Comparison of ENCODE assay signal across 9 cellular contexts in genomic region chr3:57758686-57759085, GRCh38. TPM values are rescaled to one million over a fixed set of nuclear protein-coding genes. Genes with fewer than 3 reads are reported as not detected.
DNase-seq lines count a peak whose midpoint lies in the region; ATAC-seq and TF ChIP-seq lines count a peak whose summit lies in the region.
"Had no signal": no experiment of that assay in that cellular context is flagged by ENCODE, and none has a peak within 500 bp of the region (broad histone marks: within the 10 kb centered on the region; RNA-seq: fewer than 3 reads in every experiment).

No MANE protein-coding gene starts in this region.

- H3K4me1 Mint-ChIP-seq in type B pancreatic cell (ENCODE audit: unreplicated experiment) = peaks cover 21% of the 10 kb centered on the region

- H3K4me3 Mint-ChIP-seq in type B pancreatic cell = peak overlapping the region; percentile 98

- no peak overlapping the region for H3K27ac Mint-ChIP-seq in type B pancreatic cell

- H3K9me3 Mint-ChIP-seq in type B pancreatic cell = no peaks in the 10 kb centered on the region

- TF ChIP-seq POLR2A in heart left ventricle (IDR thresholded peaks at IDR 0.05) = no peak

- ATAC-seq in heart left ventricle (no peak), GM19397 (IDR thresholded peaks at IDR 0.05; ENCODE audit: unreplicated experiment) (no peak)

- H3K9me3 ChIP-seq in heart left ventricle = no peaks in the 10 kb centered on the region
- H3K9me3 ChIP-seq in right atrium auricular region = no peaks in the 10 kb centered on the region
- H3K9me3 ChIP-seq in ascending aorta = no peaks in the 10 kb centered on the region

- H3K36me3 Mint-ChIP-seq in type B pancreatic cell = peaks cover 18% of the 10 kb centered on the region

- WGBS in heart left ventricle, 4 donors = 64 to 76% (median 71%) methylated on average over 2 of the region's 2 CpGs

- TF ChIP-seq CTCF in heart left ventricle (IDR thresholded peaks at IDR 0.05) (no peak), right atrium auricular region (IDR thresholded peaks at IDR 0.05) (no peak), ascending aorta (IDR thresholded peaks at IDR 0.05) (no peak), kidney epithelial cell (IDR thresholded peaks at IDR 0.05; ENCODE audit: insufficient read depth, low read length, poor library complexity, severe bottlenecking) (no peak), type B pancreatic cell (conservative IDR thresholded peaks at IDR 0.05) (no peak)

- H3K27ac ChIP-seq in heart left ventricle = no peak overlapping the region
- no peak overlapping the region for H3K27ac ChIP-seq in right atrium auricular region
- no peak overlapping the region for H3K27ac ChIP-seq in ascending aorta

- H3K36me3 ChIP-seq in heart left ventricle (peaks cover 0 to 37% (median 8%) of the 10 kb centered on the region in 9 donors), right atrium auricular region (no peaks in the 10 kb centered on the region), ascending aorta (peaks cover 0 to 12% of the 10 kb centered on the region in 2 donors), kidney epithelial cell (ENCODE audit: control insufficient read depth, insufficient read depth, low read length) (no peaks in the 10 kb centered on the region)

- H3K27me3 ChIP-seq in heart left ventricle = no peaks in the 10 kb centered on the region
- H3K27me3 ChIP-seq in right atrium auricular region = no peaks in the 10 kb centered on the region
- H3K27me3 ChIP-seq in ascending aorta = no peaks in the 10 kb centered on the region
- no peaks in the 10 kb centered on the region for H3K27me3 ChIP-seq in kidney epithelial cell (ENCODE audit: control insufficient read depth, insufficient read depth, low read length)

- no peaks in the 10 kb centered on the region for H3K27me3 Mint-ChIP-seq in type B pancreatic cell

- DNase-seq in heart left ventricle (no peak), right atrium auricular region (ENCODE audit: low spot score) (no peak), ascending aorta (ENCODE audit: low spot score in 2 of 2) (no peak), kidney epithelial cell (ENCODE audit: low read depth) (no peak), type B pancreatic cell (ENCODE audit: extremely low spot score, unreplicated experiment) (no peak), A172 (ENCODE audit: low spot score) (no peak), AG20443 (ENCODE audit: low spot score) (no peak)
- DNase-seq: COR-L47 had no signal

- H3K4me1 ChIP-seq in heart left ventricle (peaks cover 0 to 69% (median 35%) of the 10 kb centered on the region in 12 donors), right atrium auricular region (peaks cover 0 to 31% of the 10 kb centered on the region in 2 donors), ascending aorta (peaks cover 16 to 23% of the 10 kb centered on the region in 2 donors)

- intact Hi-C loops in heart left ventricle (cut with DNase I) (loop anchor here in 8 of 10 donors (5.0 to 10.0 kb wide), 6 partner anchors 44 to 591 kb away; partner anchors contain the start of genes DENND6A (in 5 of the 8), ARF4 (in 3 of the 8) and IL17RD (in 1 of the 8)), ascending aorta (cut with DNase I) (loop anchor here (5.0 kb wide), 2 partner anchors 94 to 201 kb away; partner anchors contain the start of gene PDE12)

- H3K4me3 ChIP-seq in heart left ventricle (peak overlapping the region in 9 of 12 donors; percentile 79 to 98 (median 93)), right atrium auricular region (no peak overlapping the region), ascending aorta (peak overlapping the region; percentile 89 to 90), kidney epithelial cell (ENCODE audit: low read depth, low read length) (peak overlapping the region; percentile 68)

RNA-seq across cellular contexts. Expression of gene SLMAP, which starts 2.6 kb away (rescaled TPM):
- 100 to 1,000 TPM; 163 to 534 (median 290) TPM for total RNA-seq in heart left ventricle
- 100 to 1,000 TPM in 1 of 2 donors, 10 to 100 TPM in 1; 96.4 to 157 TPM for polyA plus RNA-seq in heart left ventricle
- 100 to 1,000 TPM; 220 to 256 TPM for total RNA-seq in right atrium auricular region
- total RNA-seq in ascending aorta = 502 TPM
- 48.6 and 51.7 TPM in 2 replicates for total RNA-seq in kidney epithelial cell
- 55.1 and 71.0 TPM in 2 replicates for total RNA-seq in type B pancreatic cell (ENCODE audit: low replicate concordance)
- total RNA-seq in A172 (2014; rRNA removed; shearing (Covaris generic)) = 44.6 and 61.8 TPM in 2 replicates

Comparison
In these comparisons a context has a peak if more than half of its experiments do, and no peak if none do; other contexts are left out.
1. H3K4me3 ChIP-seq: peak in heart left ventricle (9 of 12), ascending aorta (2 of 2) and kidney epithelial cell (single experiment); none in right atrium auricular region (0 of 2).